Comparison of ENCODE assay signal across 16 cellular contexts in genomic region chr4:684611-685010, GRCh38. TPM values are rescaled to one million over a fixed set of nuclear protein-coding genes. Genes with fewer than 3 reads are reported as not detected.
A peak's percentile ranks its signal among the peaks of the same experiment; 100 is the strongest.
DNase-seq lines count a peak whose midpoint lies in the region; ATAC-seq, FAIRE-seq and TF ChIP-seq lines count a peak whose summit lies in the region.
"Had no signal": no experiment of that assay in that cellular context is flagged by ENCODE, and none has a peak within 500 bp of the region (broad histone marks: within the 10 kb centered on the region; RNA-seq: fewer than 3 reads in every experiment).

No MANE protein-coding gene starts in this region.

- H3K36me3 Mint-ChIP-seq in glutamatergic neuron (ENCODE audit: unreplicated experiment): peaks cover 5% of the 10 kb centered on the region
- H3K36me3 Mint-ChIP-seq: CD4-positive, alpha-beta memory T cell had no signal

- no peaks in the 10 kb centered on the region for H3K9me3 ChIP-seq in right cardiac atrium (ENCODE audit: control insufficient read depth, low read length)
- H3K9me3 ChIP-seq: SJCRH30 had no signal

- DNase-seq in NCI-H2171 treated with DMSO at 0.1 percent for 48 hours (lab: John Stamatoyannopoulos, UW) (peak; percentile 40), NCI-H2171 (lab: John Stamatoyannopoulos, UW) (no peak), right cardiac atrium (peak in 2 of 3 donors; percentile 52 to 62), cardiac septum (ENCODE audit: low spot score) (no peak), glutamatergic neuron (peak; percentile 28), frontal cortex (ENCODE audit: low spot score in 2 of 2) (no peak)
- DNase-seq: DMS79 treated with DMSO at 0.1 percent for 48 hours, GDM1, NCI-H2227 treated with DMSO at 0.1 percent for 48 hours had no signal

- no peak for TF ChIP-seq CTCF in glutamatergic neuron (IDR thresholded peaks at IDR 0.05; ENCODE audit: partially characterized antibody, unreplicated experiment)

- H3K27ac Mint-ChIP-seq in glutamatergic neuron (ENCODE audit: unreplicated experiment): no peak overlapping the region
- H3K27ac Mint-ChIP-seq: GM23338 had no signal

- H3K27ac ChIP-seq in right cardiac atrium (ENCODE audit: low read length): no peak overlapping the region

- H3K27me3 Mint-ChIP-seq in glutamatergic neuron (ENCODE audit: unreplicated experiment): peaks cover 14% of the 10 kb centered on the region

- no peak for ATAC-seq in right cardiac atrium
- ATAC-seq in esophagus mucosa: no peak
- no peak for ATAC-seq in HG02763 (IDR thresholded peaks at IDR 0.05; ENCODE audit: unreplicated experiment)

- intact Hi-C loops in right cardiac atrium (cut with DNase I): no loop called here
- intact Hi-C loops in cardiac septum (cut with DNase I): loop anchor here (5.0 kb wide), 1 partner anchor 98 kb away; no protein-coding TSS in a partner anchor

- H3K4me3 ChIP-seq in right cardiac atrium (ENCODE audit: low read length): no peak overlapping the region
- H3K4me3 ChIP-seq: GM23338 had no signal

- peaks cover 4% of the 10 kb centered on the region for H3K9me3 Mint-ChIP-seq in glutamatergic neuron (ENCODE audit: unreplicated experiment)
- H3K9me3 Mint-ChIP-seq: GM23338 had no signal

- peaks cover 9% of the 10 kb centered on the region for H3K4me1 ChIP-seq in right cardiac atrium (ENCODE audit: control insufficient read depth, insufficient read depth, low read length)

- peaks cover 1% of the 10 kb centered on the region for H3K4me1 Mint-ChIP-seq in glutamatergic neuron (ENCODE audit: low read depth, unreplicated experiment)

- no peak overlapping the region for H3K4me3 Mint-ChIP-seq in glutamatergic neuron (ENCODE audit: unreplicated experiment)
- H3K4me3 Mint-ChIP-seq: GM23338 had no signal

- no peak for FAIRE-seq in frontal cortex (lab: Jason Lieb, UNC)

- H3K27me3 ChIP-seq in right cardiac atrium (ENCODE audit: control insufficient read depth, insufficient read depth): no peaks in the 10 kb centered on the region
- H3K27me3 ChIP-seq: SJCRH30 had no signal

- WGBS in right cardiac atrium: 79% methylated on average over 17 of the region's 17 CpGs

RNA-seq across cellular contexts. Expression of gene SLC49A3, which starts 4.3 kb away (rescaled TPM):
- total RNA-seq in right cardiac atrium (10 to 100 TPM; 13.7 to 19.5 (median 16.9) TPM), cardiac septum (12.1 TPM), glutamatergic neuron (ENCODE audit: unreplicated experiment) (not detected), esophagus mucosa (2.7 TPM), frontal cortex (0.82 TPM)
- 10.6 TPM for polyA plus RNA-seq in right cardiac atrium
- total RNA-seq: RPMI7951, SJCRH30 had no signal
- polyA plus RNA-seq: CD4-positive, alpha-beta memory T cell had no signal

RNA-seq across cellular contexts. Expression of gene MYL5, which starts 10.3 kb away (rescaled TPM):
- 1 to 10 TPM; 4.0 to 6.0 (median 4.7) TPM for total RNA-seq in right cardiac atrium
- 3.8 TPM for polyA plus RNA-seq in right cardiac atrium
- total RNA-seq in cardiac septum: 6.5 TPM
- total RNA-seq in glutamatergic neuron (ENCODE audit: unreplicated experiment): 13.6 TPM
- total RNA-seq in esophagus mucosa: 22.2 TPM
- total RNA-seq in frontal cortex: 3.7 TPM

RNA-seq across cellular contexts. Expression of gene ATP5ME, which starts 10.5 kb away (rescaled TPM):
- total RNA-seq in right cardiac atrium (100 to 1,000 TPM; 689 to 911 (median 734) TPM), cardiac septum (734 TPM), glutamatergic neuron (ENCODE audit: unreplicated experiment) (230 TPM), esophagus mucosa (344 TPM), frontal cortex (70.9 TPM)
- 1,352 TPM for polyA plus RNA-seq in right cardiac atrium

RNA-seq across cellular contexts. Expression of gene PCGF3, which starts 21.0 kb away (rescaled TPM):
- total RNA-seq in right cardiac atrium (10 to 100 TPM; 25.0 to 28.6 (median 26.4) TPM), cardiac septum (24.3 TPM), glutamatergic neuron (ENCODE audit: unreplicated experiment) (122 TPM), esophagus mucosa (30.5 TPM), frontal cortex (62.8 TPM)
- 30.1 TPM for polyA plus RNA-seq in right cardiac atrium

RNA-seq across cellular contexts. Expression of gene PDE6B, which starts 59.2 kb away (rescaled TPM):
- total RNA-seq in right cardiac atrium (1 to 10 TPM; 6.8 to 7.5 (median 7.0) TPM), cardiac septum (4.8 TPM), glutamatergic neuron (ENCODE audit: unreplicated experiment) (2.3 TPM), esophagus mucosa (0.88 TPM), frontal cortex (2.0 TPM)
- polyA plus RNA-seq in right cardiac atrium: 3.6 TPM
- total RNA-seq: A172, RPMI7951, SJCRH30 had no signal

Comparison
In these comparisons a context has a peak if more than half of its experiments do, and no peak if none do; other contexts are left out.
1. DNase-seq: peak in NCI-H2171 treated with DMSO at 0.1 percent for 48 hours (single experiment), right cardiac atrium (2 of 3) and glutamatergic neuron (single experiment); none in NCI-H2171 (single experiment), cardiac septum (single experiment) and frontal cortex (0 of 2).